1 cellular context compared by ENCODE assay signal in the genomic region with DNA sequence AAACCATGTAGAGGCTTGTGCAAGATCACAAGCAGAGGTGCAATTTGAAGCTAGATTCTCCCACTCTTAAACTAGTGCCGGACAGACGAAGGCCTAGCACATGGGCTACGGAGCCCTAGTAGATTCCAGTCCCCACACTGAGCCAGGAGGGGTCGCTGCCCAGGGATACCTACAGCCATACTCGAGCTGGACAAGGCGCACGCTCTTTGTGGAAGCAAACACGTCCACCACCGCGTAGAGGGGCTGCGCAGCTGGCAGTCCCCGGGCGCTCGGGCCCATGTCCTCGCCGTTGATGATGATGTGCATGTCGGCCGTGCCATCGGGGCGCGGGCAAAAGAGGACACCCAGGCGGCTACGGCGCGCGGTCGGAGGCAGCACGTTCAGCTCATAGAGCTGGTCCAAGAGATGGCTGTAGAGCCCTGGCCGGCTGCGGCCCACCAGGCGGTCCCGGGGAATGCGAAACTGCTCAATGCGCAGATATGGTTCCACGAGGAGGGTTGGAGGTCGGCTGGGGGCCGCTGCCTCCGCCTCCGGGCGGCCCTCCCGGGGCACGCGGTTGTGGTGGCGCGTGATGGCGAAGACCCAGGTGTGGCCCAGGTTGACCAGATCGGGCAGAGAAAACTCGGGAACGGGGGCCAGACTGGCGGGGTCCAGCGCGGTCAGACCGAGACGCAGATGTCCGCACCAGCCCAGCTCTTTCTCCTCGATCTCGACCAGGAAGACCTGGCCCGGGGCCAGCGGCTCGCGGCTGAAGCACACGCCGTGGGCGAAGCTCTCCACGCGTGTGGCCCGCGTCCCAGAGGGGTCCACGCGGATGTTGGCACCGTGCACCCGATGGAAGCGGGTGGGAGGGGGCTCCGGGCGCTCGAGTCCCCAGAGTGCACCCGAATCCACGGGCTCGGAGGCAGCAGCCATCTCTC.
TF ChIP-seq lines count a peak whose summit lies in the region.

No MANE protein-coding gene starts in this region.

TF ChIP-seq in HepG2, 621 proteins besides CTCF, POLR2A, EP300 and RAD21 (continued from another document and continues in another):
- TF ChIP-seq, protein P1, sequence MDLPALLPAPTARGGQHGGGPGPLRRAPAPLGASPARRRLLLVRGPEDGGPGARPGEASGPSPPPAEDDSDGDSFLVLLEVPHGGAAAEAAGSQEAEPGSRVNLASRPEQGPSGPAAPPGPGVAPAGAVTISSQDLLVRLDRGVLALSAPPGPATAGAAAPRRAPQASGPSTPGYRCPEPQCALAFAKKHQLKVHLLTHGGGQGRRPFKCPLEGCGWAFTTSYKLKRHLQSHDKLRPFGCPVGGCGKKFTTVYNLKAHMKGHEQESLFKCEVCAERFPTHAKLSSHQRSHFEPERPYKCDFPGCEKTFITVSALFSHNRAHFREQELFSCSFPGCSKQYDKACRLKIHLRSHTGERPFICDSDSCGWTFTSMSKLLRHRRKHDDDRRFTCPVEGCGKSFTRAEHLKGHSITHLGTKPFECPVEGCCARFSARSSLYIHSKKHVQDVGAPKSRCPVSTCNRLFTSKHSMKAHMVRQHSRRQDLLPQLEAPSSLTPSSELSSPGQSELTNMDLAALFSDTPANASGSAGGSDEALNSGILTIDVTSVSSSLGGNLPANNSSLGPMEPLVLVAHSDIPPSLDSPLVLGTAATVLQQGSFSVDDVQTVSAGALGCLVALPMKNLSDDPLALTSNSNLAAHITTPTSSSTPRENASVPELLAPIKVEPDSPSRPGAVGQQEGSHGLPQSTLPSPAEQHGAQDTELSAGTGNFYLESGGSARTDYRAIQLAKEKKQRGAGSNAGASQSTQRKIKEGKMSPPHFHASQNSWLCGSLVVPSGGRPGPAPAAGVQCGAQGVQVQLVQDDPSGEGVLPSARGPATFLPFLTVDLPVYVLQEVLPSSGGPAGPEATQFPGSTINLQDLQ (CRISPR knock-in tag; IDR thresholded peaks at IDR 0.05): no peak
- TF ChIP-seq SRY (CRISPR knock-in tag; IDR thresholded peaks at IDR 0.05) (peak; percentile 95), ZNF513 (CRISPR knock-in tag; conservative IDR thresholded peaks at IDR 0.05) (peak; percentile 93), ARHGAP35 (CRISPR knock-in tag; IDR thresholded peaks at IDR 0.05; ENCODE audit: borderline replicate concordance) (peak; percentile 34; the same call in 1 of the 2 replicates), ZNF362 (CRISPR knock-in tag; IDR thresholded peaks at IDR 0.05; ENCODE audit: borderline replicate concordance) (no peak), ZNF780A (CRISPR knock-in tag; IDR thresholded peaks at IDR 0.05) (no peak), ZFP36L2 (CRISPR knock-in tag; IDR thresholded peaks at IDR 0.05) (no peak), FOXO1 (CRISPR knock-in tag; IDR thresholded peaks at IDR 0.05) (peak; percentile 68), TEAD2 (CRISPR knock-in tag; IDR thresholded peaks at IDR 0.05) (no peak; the same call in 1 of the 2 replicates), GABPB1 (CRISPR knock-in tag; IDR thresholded peaks at IDR 0.05) (peak; percentile 51), YY1 (IDR thresholded peaks at IDR 0.05; ENCODE audit: insufficient read depth, insufficient replicate concordance, low read depth, low read length) (peak; percentile 80), ZNF335 (CRISPR knock-in tag; IDR thresholded peaks at IDR 0.05) (no peak), RARG (CRISPR knock-in tag; IDR thresholded peaks at IDR 0.05; ENCODE audit: low read depth) (no peak; the same call in 1 of the 2 replicates), STAT6 (CRISPR knock-in tag; IDR thresholded peaks at IDR 0.05; ENCODE audit: borderline replicate concordance) (0 out of 2 replicates have a peak, but pooled peaks have one; percentile 35), NFE2L2 (IDR thresholded peaks at IDR 0.05; ENCODE audit: low read length) (0 out of 2 replicates have a peak, but pooled peaks have one; percentile 4), U2AF2 (IDR thresholded peaks at IDR 0.05; ENCODE audit: low read depth, low read length) (no peak), CREB1 (IDR thresholded peaks at IDR 0.05) (no peak), CREB1 (CRISPR knock-in tag; IDR thresholded peaks at IDR 0.05) (no peak), ZNF350 (CRISPR knock-in tag; IDR thresholded peaks at IDR 0.05; ENCODE audit: borderline replicate concordance, low read depth) (0 out of 2 replicates have a peak, but pooled peaks have one; percentile 29), ZNF10 (CRISPR knock-in tag; IDR thresholded peaks at IDR 0.05; ENCODE audit: borderline replicate concordance, low read depth) (no peak), ZNF501 (CRISPR knock-in tag; IDR thresholded peaks at IDR 0.05) (peak; percentile 63), ZFP36 (IDR thresholded peaks at IDR 0.05; ENCODE audit: borderline replicate concordance, low read depth, low read length, partially characterized antibody) (peak; percentile 70), KAT2B (IDR thresholded peaks at IDR 0.05; ENCODE audit: borderline replicate concordance, low read depth, low read length) (no peak), POLR2G (IDR thresholded peaks at IDR 0.05; ENCODE audit: low read depth, low read length) (peak; percentile 74), ZNF766 (CRISPR knock-in tag; IDR thresholded peaks at IDR 0.05; ENCODE audit: borderline replicate concordance) (no peak; the same call in 1 of the 2 replicates), ZNF264 (CRISPR knock-in tag; IDR thresholded peaks at IDR 0.05) (peak; percentile 61; the same call in 1 of the 2 replicates), ZSCAN9 (CRISPR knock-in tag; IDR thresholded peaks at IDR 0.05; ENCODE audit: borderline replicate concordance) (peak; percentile 97), ZBTB37 (CRISPR knock-in tag; IDR thresholded peaks at IDR 0.05) (peak; percentile 67; the same call in 1 of the 2 replicates), NRL (CRISPR knock-in tag; IDR thresholded peaks at IDR 0.05; ENCODE audit: borderline replicate concordance) (no peak; the same call in 1 of the 2 replicates), ISL2 (CRISPR knock-in tag; IDR thresholded peaks at IDR 0.05) (no peak), ZBTB7B (CRISPR knock-in tag; IDR thresholded peaks at IDR 0.05) (peak; percentile 82), PCBP1 (IDR thresholded peaks at IDR 0.05; ENCODE audit: borderline replicate concordance, low read depth, low read length) (no peak), PLRG1 (conservative IDR thresholded peaks at IDR 0.05) (no peak), REL (CRISPR knock-in tag; conservative IDR thresholded peaks at IDR 0.05) (no peak), ZNF567 (CRISPR knock-in tag; IDR thresholded peaks at IDR 0.05; ENCODE audit: borderline replicate concordance) (no peak), U2AF1 (optimal IDR thresholded peaks at IDR 0.05; ENCODE audit: low read depth, low read length) (peak; percentile 6), NR1H2 (CRISPR knock-in tag; IDR thresholded peaks at IDR 0.05; ENCODE audit: borderline replicate concordance, low read depth) (0 out of 2 replicates have a peak, but pooled peaks have one; percentile 16), ZNF749 (CRISPR knock-in tag; IDR thresholded peaks at IDR 0.05; ENCODE audit: borderline replicate concordance) (peak; percentile 90), ZNF891 (CRISPR knock-in tag; IDR thresholded peaks at IDR 0.05) (no peak)
- TF ChIP-seq, protein P2, sequence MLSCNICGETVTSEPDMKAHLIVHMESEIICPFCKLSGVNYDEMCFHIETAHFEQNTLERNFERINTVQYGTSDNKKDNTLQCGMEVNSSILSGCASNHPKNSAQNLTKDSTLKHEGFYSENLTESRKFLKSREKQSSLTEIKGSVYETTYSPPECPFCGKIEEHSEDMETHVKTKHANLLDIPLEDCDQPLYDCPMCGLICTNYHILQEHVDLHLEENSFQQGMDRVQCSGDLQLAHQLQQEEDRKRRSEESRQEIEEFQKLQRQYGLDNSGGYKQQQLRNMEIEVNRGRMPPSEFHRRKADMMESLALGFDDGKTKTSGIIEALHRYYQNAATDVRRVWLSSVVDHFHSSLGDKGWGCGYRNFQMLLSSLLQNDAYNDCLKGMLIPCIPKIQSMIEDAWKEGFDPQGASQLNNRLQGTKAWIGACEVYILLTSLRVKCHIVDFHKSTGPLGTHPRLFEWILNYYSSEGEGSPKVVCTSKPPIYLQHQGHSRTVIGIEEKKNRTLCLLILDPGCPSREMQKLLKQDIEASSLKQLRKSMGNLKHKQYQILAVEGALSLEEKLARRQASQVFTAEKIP (CRISPR knock-in tag; IDR thresholded peaks at IDR 0.05; ENCODE audit: borderline replicate concordance): no peak
- TF ChIP-seq, protein P3, sequence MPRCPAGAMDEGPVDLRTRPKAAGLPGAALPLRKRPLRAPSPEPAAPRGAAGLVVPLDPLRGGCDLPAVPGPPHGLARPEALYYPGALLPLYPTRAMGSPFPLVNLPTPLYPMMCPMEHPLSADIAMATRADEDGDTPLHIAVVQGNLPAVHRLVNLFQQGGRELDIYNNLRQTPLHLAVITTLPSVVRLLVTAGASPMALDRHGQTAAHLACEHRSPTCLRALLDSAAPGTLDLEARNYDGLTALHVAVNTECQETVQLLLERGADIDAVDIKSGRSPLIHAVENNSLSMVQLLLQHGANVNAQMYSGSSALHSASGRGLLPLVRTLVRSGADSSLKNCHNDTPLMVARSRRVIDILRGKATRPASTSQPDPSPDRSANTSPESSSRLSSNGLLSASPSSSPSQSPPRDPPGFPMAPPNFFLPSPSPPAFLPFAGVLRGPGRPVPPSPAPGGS (CRISPR knock-in tag; IDR thresholded peaks at IDR 0.05): peak; percentile 90
- TF ChIP-seq, protein P4, sequence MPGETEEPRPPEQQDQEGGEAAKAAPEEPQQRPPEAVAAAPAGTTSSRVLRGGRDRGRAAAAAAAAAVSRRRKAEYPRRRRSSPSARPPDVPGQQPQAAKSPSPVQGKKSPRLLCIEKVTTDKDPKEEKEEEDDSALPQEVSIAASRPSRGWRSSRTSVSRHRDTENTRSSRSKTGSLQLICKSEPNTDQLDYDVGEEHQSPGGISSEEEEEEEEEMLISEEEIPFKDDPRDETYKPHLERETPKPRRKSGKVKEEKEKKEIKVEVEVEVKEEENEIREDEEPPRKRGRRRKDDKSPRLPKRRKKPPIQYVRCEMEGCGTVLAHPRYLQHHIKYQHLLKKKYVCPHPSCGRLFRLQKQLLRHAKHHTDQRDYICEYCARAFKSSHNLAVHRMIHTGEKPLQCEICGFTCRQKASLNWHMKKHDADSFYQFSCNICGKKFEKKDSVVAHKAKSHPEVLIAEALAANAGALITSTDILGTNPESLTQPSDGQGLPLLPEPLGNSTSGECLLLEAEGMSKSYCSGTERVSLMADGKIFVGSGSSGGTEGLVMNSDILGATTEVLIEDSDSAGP (CRISPR knock-in tag; IDR thresholded peaks at IDR 0.05; ENCODE audit: borderline replicate concordance): no peak; the same call in 1 of the 2 replicates
- TF ChIP-seq, protein P5, sequence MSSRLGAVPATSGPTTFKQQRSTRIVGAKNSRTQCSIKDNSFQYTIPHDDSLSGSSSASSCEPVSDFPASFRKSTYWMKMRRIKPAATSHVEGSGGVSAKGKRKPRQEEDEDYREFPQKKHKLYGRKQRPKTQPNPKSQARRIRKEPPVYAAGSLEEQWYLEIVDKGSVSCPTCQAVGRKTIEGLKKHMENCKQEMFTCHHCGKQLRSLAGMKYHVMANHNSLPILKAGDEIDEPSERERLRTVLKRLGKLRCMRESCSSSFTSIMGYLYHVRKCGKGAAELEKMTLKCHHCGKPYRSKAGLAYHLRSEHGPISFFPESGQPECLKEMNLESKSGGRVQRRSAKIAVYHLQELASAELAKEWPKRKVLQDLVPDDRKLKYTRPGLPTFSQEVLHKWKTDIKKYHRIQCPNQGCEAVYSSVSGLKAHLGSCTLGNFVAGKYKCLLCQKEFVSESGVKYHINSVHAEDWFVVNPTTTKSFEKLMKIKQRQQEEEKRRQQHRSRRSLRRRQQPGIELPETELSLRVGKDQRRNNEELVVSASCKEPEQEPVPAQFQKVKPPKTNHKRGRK (CRISPR knock-in tag; IDR thresholded peaks at IDR 0.05): no peak; the same call in 1 of the 2 replicates
